ENCODE assay signal across 8 cellular contexts in the genomic region with DNA sequence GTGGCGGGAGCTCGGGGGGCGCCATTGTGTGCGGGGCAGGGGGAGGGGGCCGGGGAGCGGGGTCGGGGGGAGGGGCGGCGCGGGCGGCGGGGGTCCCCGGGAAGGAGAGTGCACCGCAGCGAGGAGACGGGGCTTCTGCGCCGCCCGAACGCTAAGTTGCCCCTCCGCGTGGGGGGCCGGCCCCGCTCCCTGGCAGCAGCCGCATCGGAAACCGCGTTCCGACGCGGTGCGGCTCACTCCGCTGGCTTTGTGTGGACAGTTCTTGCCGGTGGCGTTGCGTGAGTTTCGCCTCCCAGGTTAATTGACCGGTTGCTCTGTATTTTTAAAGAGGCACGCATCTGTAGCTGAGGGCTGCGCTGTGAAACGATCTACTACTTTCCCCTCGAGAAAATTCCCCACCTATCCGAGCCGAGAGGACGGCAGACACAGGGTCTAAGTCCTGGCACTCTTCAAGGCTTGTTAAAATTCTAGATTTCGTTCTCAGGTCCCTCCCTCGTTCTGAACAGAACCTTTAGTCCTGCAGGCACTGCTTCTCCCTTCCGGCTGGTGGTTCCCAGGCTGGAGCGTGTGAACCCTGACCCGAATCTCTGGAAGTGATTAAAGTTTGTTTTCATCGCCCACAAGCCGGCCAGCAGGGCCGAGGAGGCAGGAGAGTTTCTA. TPM values are rescaled to one million over a fixed set of nuclear protein-coding genes. Genes with fewer than 3 reads are reported as not detected.
DNase-seq lines count a peak whose midpoint lies in the region; ATAC-seq and TF ChIP-seq lines count a peak whose summit lies in the region.

No MANE protein-coding gene starts in this region.

- peaks cover 12% of the 10 kb centered on the region for H3K4me1 Mint-ChIP-seq in activated CD8-positive, alpha-beta memory T cell treated with anti-CD3 and anti-CD28 coated beads, Interleukin-2, amount 10 ng/mL, durations not matched to agents 7 days and 5 days
- H3K4me1 Mint-ChIP-seq in activated T-helper 2 cell treated with anti-CD3 and anti-CD28 coated beads, Interferon-gamma antibody, Interleukin-2, Interleukin-4, amounts not matched to agents 10 μg/mL and 5 μg/mL and 100 μg/mL, durations not matched to agents 14 hours and 24 hours and 36 hours (ENCODE audit: low read depth) = peaks cover 13% of the 10 kb centered on the region

- no peaks in the 10 kb centered on the region for H4K20me1 ChIP-seq in hepatocyte (ENCODE audit: insufficient read depth, poor library complexity, severe bottlenecking)

- no peaks in the 10 kb centered on the region for H3K36me3 ChIP-seq in hepatocyte (replicated peaks; ENCODE audit: insufficient read depth, low read depth)

- peak overlapping the region; percentile 38 for H2AFZ ChIP-seq in hepatocyte

- no peaks in the 10 kb centered on the region for H3K36me3 Mint-ChIP-seq in activated CD8-positive, alpha-beta memory T cell treated with anti-CD3 and anti-CD28 coated beads, Interleukin-2, amount 10 ng/mL, durations not matched to agents 7 days and 5 days
- H3K36me3 Mint-ChIP-seq in activated T-helper 2 cell treated with anti-CD3 and anti-CD28 coated beads, Interferon-gamma antibody, Interleukin-2, Interleukin-4, amounts not matched to agents 10 μg/mL and 5 μg/mL and 100 μg/mL, durations not matched to agents 14 hours and 24 hours and 36 hours (ENCODE audit: low read depth) = no peaks in the 10 kb centered on the region
- peaks cover 4 to 11% of the 10 kb centered on the region in 2 donors for H3K36me3 Mint-ChIP-seq in activated naive CD4-positive, alpha-beta T cell treated with anti-CD3 and anti-CD28 coated beads, Interleukin-2, amount 50 U/mL, for 72 hours

- no peaks in the 10 kb centered on the region for H3K9me2 ChIP-seq in hepatocyte (replicated peaks; ENCODE audit: insufficient read depth)

- no peaks in the 10 kb centered on the region for H3K79me2 ChIP-seq in hepatocyte

- peak overlapping the region; percentile 95 for H3K27ac ChIP-seq in hepatocyte

- no peak overlapping the region for H3K27ac Mint-ChIP-seq in activated CD8-positive, alpha-beta memory T cell treated with anti-CD3 and anti-CD28 coated beads, Interleukin-2, amount 10 ng/mL, durations not matched to agents 7 days and 5 days
- no peak overlapping the region for H3K27ac Mint-ChIP-seq in activated T-helper 2 cell treated with anti-CD3 and anti-CD28 coated beads, Interferon-gamma antibody, Interleukin-2, Interleukin-4, amounts not matched to agents 10 μg/mL and 5 μg/mL and 100 μg/mL, durations not matched to agents 14 hours and 24 hours and 36 hours
- no peak overlapping the region for H3K27ac Mint-ChIP-seq in activated naive CD4-positive, alpha-beta T cell treated with anti-CD3 and anti-CD28 coated beads, Interleukin-2, amount 50 U/mL, for 72 hours

- peaks cover 72% of the 10 kb centered on the region for H3K27me3 ChIP-seq in hepatocyte

- WGBS in hepatocyte (ENCODE audit: low lambda C conversion rate, missing lambda C conversion rate) = 0% methylated on average over 29 of the region's 53 CpGs

- CTCF ChIA-PET in activated CD8-positive, alpha-beta memory T cell treated with anti-CD3 and anti-CD28 coated beads, Interleukin-2, amount 10 ng/mL, durations not matched to agents 7 days and 5 days (lab: Charles Lee) = interaction anchor here (1.7 kb wide), 1 partner anchor 11 kb away, joined by 4 read pairs; no protein-coding TSS in a partner anchor

- TF ChIP-seq CTCF in hepatocyte (IDR thresholded peaks at IDR 0.05; ENCODE audit: poor library complexity) = no peak

- peaks cover 37% of the 10 kb centered on the region for H3K4me1 ChIP-seq in hepatocyte (ENCODE audit: insufficient read depth)

- no peaks in the 10 kb centered on the region for H3K9me3 Mint-ChIP-seq in activated CD8-positive, alpha-beta memory T cell treated with anti-CD3 and anti-CD28 coated beads, Interleukin-2, amount 10 ng/mL, durations not matched to agents 7 days and 5 days (ENCODE audit: low read depth)
- no peaks in the 10 kb centered on the region for H3K9me3 Mint-ChIP-seq in activated T-helper 2 cell treated with anti-CD3 and anti-CD28 coated beads, Interferon-gamma antibody, Interleukin-2, Interleukin-4, amounts not matched to agents 10 μg/mL and 5 μg/mL and 100 μg/mL, durations not matched to agents 14 hours and 24 hours and 36 hours
- H3K9me3 Mint-ChIP-seq in activated naive CD4-positive, alpha-beta T cell treated with anti-CD3 and anti-CD28 coated beads, Interleukin-2, amount 50 U/mL, for 72 hours = no peaks in the 10 kb centered on the region

- no peaks in the 10 kb centered on the region for H3K9me3 ChIP-seq in hepatocyte (ENCODE audit: low read depth)

- intact Hi-C loops in activated T-helper 2 cell treated with anti-CD3 and anti-CD28 coated beads, Interferon-gamma antibody, Interleukin-2, Interleukin-4, amounts not matched to agents 10 μg/mL and 5 μg/mL and 100 μg/mL, durations not matched to agents 14 hours and 24 hours and 36 hours (cut with micrococcal nuclease) = no loop called here
- intact Hi-C loops in sciatic nerve (cut with DNase I) = loop anchor here (5.0 kb wide), 1 partner anchor 1359 kb away; no protein-coding TSS in a partner anchor

- H3K4me2 ChIP-seq in hepatocyte = peak overlapping the region; percentile 96

- no peak for ATAC-seq in activated CD8-positive, alpha-beta memory T cell treated with anti-CD3 and anti-CD28 coated beads, Interleukin-2, amount 10 ng/mL, durations not matched to agents 7 days and 5 days
- ATAC-seq in sciatic nerve = peak; percentile 91
- no peak for ATAC-seq in GM21825 (IDR thresholded peaks at IDR 0.05; ENCODE audit: unreplicated experiment)
- ATAC-seq in GM21619 (IDR thresholded peaks at IDR 0.05; ENCODE audit: unreplicated experiment) = no peak
- no peak for ATAC-seq in activated naive CD4-positive, alpha-beta T cell treated with anti-CD3 and anti-CD28 coated beads, Interleukin-2, amount 50 U/mL, for 72 hours

- H3K4me3 Mint-ChIP-seq in activated CD8-positive, alpha-beta memory T cell treated with anti-CD3 and anti-CD28 coated beads, Interleukin-2, amount 10 ng/mL, durations not matched to agents 7 days and 5 days = peak overlapping the region; percentile 64
- H3K4me3 Mint-ChIP-seq in activated T-helper 2 cell treated with anti-CD3 and anti-CD28 coated beads, Interferon-gamma antibody, Interleukin-2, Interleukin-4, amounts not matched to agents 10 μg/mL and 5 μg/mL and 100 μg/mL, durations not matched to agents 14 hours and 24 hours and 36 hours (ENCODE audit: low read depth) = peak overlapping the region; percentile 69

- H3K27me3 Mint-ChIP-seq in activated CD8-positive, alpha-beta memory T cell treated with anti-CD3 and anti-CD28 coated beads, Interleukin-2, amount 10 ng/mL, durations not matched to agents 7 days and 5 days = peaks cover 83% of the 10 kb centered on the region
- H3K27me3 Mint-ChIP-seq in activated T-helper 2 cell treated with anti-CD3 and anti-CD28 coated beads, Interferon-gamma antibody, Interleukin-2, Interleukin-4, amounts not matched to agents 10 μg/mL and 5 μg/mL and 100 μg/mL, durations not matched to agents 14 hours and 24 hours and 36 hours (ENCODE audit: low read depth) = peaks cover 80% of the 10 kb centered on the region

- peak overlapping the region; percentile 30 for H3K4me3 ChIP-seq in hepatocyte

- DNase-seq in activated CD8-positive, alpha-beta memory T cell treated with anti-CD3 and anti-CD28 coated beads, Interleukin-2, amount 10 ng/mL, durations not matched to agents 7 days and 5 days = no peak
- DNase-seq in activated CD8-positive, alpha-beta memory T cell treated with anti-CD3 and anti-CD28 coated beads, Interleukin-2, amount 50 U/mL, for 4 hours = no peak
- DNase-seq in activated T-helper 2 cell treated with anti-CD3 and anti-CD28 coated beads, Interferon-gamma antibody, Interleukin-2, Interleukin-4, amounts not matched to agents 10 μg/mL and 5 μg/mL and 100 μg/mL, durations not matched to agents 14 hours and 24 hours and 36 hours (ENCODE audit: low spot score) = no peak
- DNase-seq in hepatocyte (ENCODE audit: low spot score) (peak; percentile 71), sciatic nerve (ENCODE audit: low spot score) (peak; percentile 82)
- no peak for DNase-seq in activated naive CD4-positive, alpha-beta T cell treated with anti-CD3 and anti-CD28 coated beads, Interleukin-2, amount 50 U/mL, for 72 hours (ENCODE audit: low spot score in 2 of 2)

RNA-seq across cellular contexts. Expression of gene ARHGEF7, which starts 0.9 kb away (rescaled TPM):
- 10 to 100 TPM; 58.7 to 67.2 TPM for total RNA-seq in activated CD8-positive, alpha-beta memory T cell treated with anti-CD3 and anti-CD28 coated beads, Interleukin-2, amount 10 ng/mL, durations not matched to agents 7 days and 5 days
- 65.7 and 76.0 TPM in 2 replicates for total RNA-seq in activated T-helper 2 cell treated with anti-CD3 and anti-CD28 coated beads, Interferon-gamma antibody, Interleukin-2, Interleukin-4, amounts not matched to agents 10 μg/mL and 5 μg/mL and 100 μg/mL, durations not matched to agents 14 hours and 24 hours and 36 hours
- total RNA-seq in hepatocyte (46.8 and 49.5 TPM in 2 replicates), sciatic nerve (146 TPM)
- polyA plus RNA-seq in hepatocyte = 30.1 and 35.4 TPM in 2 replicates
- total RNA-seq in activated naive CD4-positive, alpha-beta T cell treated with anti-CD3 and anti-CD28 coated beads, Interleukin-2, amount 50 U/mL, for 72 hours = 10 to 100 TPM; 69.5 to 82.5 TPM

Comparison
In these comparisons a context has a peak if more than half of its experiments do, and no peak if none do; other contexts are left out.
1. DNase-seq: peak in hepatocyte (single experiment) and sciatic nerve (single experiment); none in activated CD8-positive, alpha-beta memory T cell treated with anti-CD3 and anti-CD28 coated beads, Interleukin-2, amount 10 ng/mL, durations not matched to agents 7 days and 5 days (single experiment), activated CD8-positive, alpha-beta memory T cell treated with anti-CD3 and anti-CD28 coated beads, Interleukin-2, amount 50 U/mL, for 4 hours (single experiment), activated T-helper 2 cell treated with anti-CD3 and anti-CD28 coated beads, Interferon-gamma antibody, Interleukin-2, Interleukin-4, amounts not matched to agents 10 μg/mL and 5 μg/mL and 100 μg/mL, durations not matched to agents 14 hours and 24 hours and 36 hours (single experiment) and activated naive CD4-positive, alpha-beta T cell treated with anti-CD3 and anti-CD28 coated beads, Interleukin-2, amount 50 U/mL, for 72 hours (0 of 2).